11 cellular contexts compared by ENCODE assay signal in the genomic region with DNA sequence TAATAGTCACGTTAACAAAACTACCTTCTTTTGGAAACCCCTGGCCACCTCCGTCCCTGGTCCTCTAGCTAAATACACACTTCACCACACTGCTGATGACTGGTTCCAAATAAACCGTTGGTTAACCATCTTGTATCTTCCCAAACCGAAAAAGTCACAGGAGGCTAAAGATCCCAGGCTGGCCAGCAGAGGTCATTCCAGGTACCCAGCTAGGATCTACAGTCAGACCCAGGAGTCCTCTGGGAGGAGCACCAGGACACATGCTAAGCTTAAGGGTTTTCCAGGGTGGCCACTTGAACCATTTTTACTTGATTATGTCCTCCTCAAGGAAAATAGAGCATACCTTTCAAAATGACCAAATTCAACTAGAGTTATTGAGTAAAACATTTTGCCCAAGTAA.
DNase-seq lines count a peak whose midpoint lies in the region; ATAC-seq, FAIRE-seq and TF ChIP-seq lines count a peak whose summit lies in the region.
"Had no signal": no experiment of that assay in that cellular context is flagged by ENCODE, and none has a peak within 500 bp of the region (broad histone marks: within the 10 kb centered on the region; RNA-seq: fewer than 3 reads in every experiment).

No MANE protein-coding gene starts in this region.

- dilution Hi-C loops in mammary epithelial cell (cut with HindIII; ENCODE audit: low sequenced_read_pairs), result loop anchor here (5.0 kb wide), 2 partner anchors 57 to 93 kb away; no protein-coding TSS in a partner anchor

- no peak for ATAC-seq in GM21381 (IDR thresholded peaks at IDR 0.05; ENCODE audit: unreplicated experiment)

- TSS peak; percentile 0 for BruUV-seq in mammary epithelial cell (replicated peaks; lab: Mats Ljungman, UMichigan)

- no peaks in the 10 kb centered on the region for H3K4me1 Mint-ChIP-seq in neural progenitor cell
- H3K4me1 Mint-ChIP-seq: brain had no signal

- no peak overlapping the region for H2AFZ ChIP-seq in mammary epithelial cell (ENCODE audit: low read depth, low read length)
- no peak overlapping the region for H2AFZ ChIP-seq in neural progenitor cell (replicated peaks)

- H3K4me3 ChIP-seq in DOHH2 (ENCODE audit: low read length) (peak overlapping the region; percentile 34), mammary epithelial cell (replicated peaks in 1 of 3; ENCODE audit: insufficient read depth in 1 of 3, low read depth in 2 of 3, low read length in 3 of 3) (no peak overlapping the region), neural progenitor cell (no peak overlapping the region), coronary artery (no peak overlapping the region)

- H3K27ac ChIP-seq in DOHH2 (ENCODE audit: low read depth, low read length) (peak overlapping the region; percentile 93), mammary epithelial cell (ENCODE audit: insufficient read depth, low read depth, low read length) (no peak overlapping the region), neural progenitor cell (no peak overlapping the region), caudate nucleus (ENCODE audit: low read depth, low read length) (no peak overlapping the region), coronary artery (no peak overlapping the region)

- peaks cover 98% of the 10 kb centered on the region for H3K36me3 ChIP-seq in DOHH2 (ENCODE audit: control insufficient read depth, low read length)
- peaks cover 46% of the 10 kb centered on the region for H3K36me3 ChIP-seq in mammary epithelial cell (ENCODE audit: insufficient read depth, low read length)
- no peaks in the 10 kb centered on the region for H3K36me3 ChIP-seq in neural progenitor cell

- CTCF ChIA-PET in mammary epithelial cell (lab: Charles Lee; ENCODE audit: low non-redundant PET), result no interaction called here

- H3K9me2 ChIP-seq in DOHH2 (replicated peaks; ENCODE audit: control insufficient read depth, low read length), result no peaks in the 10 kb centered on the region

- H3K4me2 ChIP-seq in DOHH2 (ENCODE audit: low read length) (peak overlapping the region; percentile 49), mammary epithelial cell (ENCODE audit: insufficient read depth, low read depth, low read length) (no peak overlapping the region), neural progenitor cell (no peak overlapping the region)

- peaks cover 57% of the 10 kb centered on the region for H3F3A ChIP-seq in DOHH2 (ENCODE audit: control insufficient read depth, insufficient read depth)
- no peaks in the 10 kb centered on the region for H3F3A ChIP-seq in neural progenitor cell (ENCODE audit: low read depth)

- no peaks in the 10 kb centered on the region for H3K27me3 ChIP-seq in DOHH2 (ENCODE audit: control insufficient read depth, low read length)
- no peaks in the 10 kb centered on the region for H3K27me3 ChIP-seq in mammary epithelial cell (ENCODE audit: insufficient read depth, low read length)
- no peaks in the 10 kb centered on the region for H3K27me3 ChIP-seq in neural progenitor cell

- H3K4me1 ChIP-seq in DOHH2 (ENCODE audit: control insufficient read depth, low read length), result peaks cover 96% of the 10 kb centered on the region
- H3K4me1 ChIP-seq in mammary epithelial cell (ENCODE audit: insufficient read depth, low read length), result peaks cover 32% of the 10 kb centered on the region
- no peaks in the 10 kb centered on the region for H3K4me1 ChIP-seq in neural progenitor cell

- peaks cover 1% of the 10 kb centered on the region for H3K36me3 Mint-ChIP-seq in neural progenitor cell
- H3K36me3 Mint-ChIP-seq: brain had no signal

- 87% methylated on average over 4 of the region's 4 CpGs for WGBS in mammary epithelial cell (ENCODE audit: low coverage, missing lambda C conversion rate)

- H3K9me3 ChIP-seq in DOHH2 (ENCODE audit: control insufficient read depth, insufficient read depth, low read length) (no peaks in the 10 kb centered on the region), mammary epithelial cell (replicated peaks; ENCODE audit: insufficient read depth, low read length) (no peaks in the 10 kb centered on the region), neural progenitor cell (ENCODE audit: low read depth) (no peaks in the 10 kb centered on the region)

- no peak overlapping the region for H3K27ac Mint-ChIP-seq in neural progenitor cell
- H3K27ac Mint-ChIP-seq: brain had no signal

- intact Hi-C loops in mammary epithelial cell (cut with micrococcal nuclease), result loop anchor here (1.0 kb wide), 1 partner anchor 146 kb away; no protein-coding TSS in a partner anchor

- no peak for DNase-seq in mammary epithelial cell
- DNase-seq in neural progenitor cell (ENCODE audit: low spot score), result no peak
- no peak for DNase-seq in HTR-8/SVneo (ENCODE audit: insufficient read length, low spot score)
- no peak for DNase-seq in caudate nucleus (lab: John Stamatoyannopoulos, UW)
- no peak for DNase-seq in coronary artery (ENCODE audit: low spot score)
- DNase-seq: GDM1, T1000 had no signal

- no peak for FAIRE-seq in HTR-8/SVneo (lab: Jason Lieb, UNC)

- H3K9ac ChIP-seq in mammary epithelial cell (ENCODE audit: insufficient read depth, low read length) (no peak overlapping the region), neural progenitor cell (no peak overlapping the region)

- H3K27me3 Mint-ChIP-seq in neural progenitor cell (ENCODE audit: insufficient read depth, low read depth), result peaks cover 7% of the 10 kb centered on the region

- H3K4me3 Mint-ChIP-seq in neural progenitor cell, result no peak overlapping the region
- H3K4me3 Mint-ChIP-seq: brain had no signal

- in situ Hi-C loops in mammary epithelial cell (cut with MboI; ENCODE audit: low sequenced_read_pairs in 2 of 2), result loop anchor here in 1 of 2 donors (25.0 kb wide), 1 partner anchor 322 kb away; no protein-coding TSS in a partner anchor

- TF ChIP-seq CTCF in DOHH2 (IDR thresholded peaks at IDR 0.05; ENCODE audit: low read depth, low read length, poor library complexity, severe bottlenecking), result peak; percentile 22
- peak; percentile 41 for TF ChIP-seq CTCF in LNCAP (IDR thresholded peaks at IDR 0.05)
- TF ChIP-seq CTCF in mammary epithelial cell (conservative IDR thresholded peaks at IDR 0.05 in 1 of 2, IDR thresholded peaks at IDR 0.05 in 1 of 2; ENCODE audit: extremely low read depth in 1 of 2, insufficient read depth in 1 of 2, low read depth in 1 of 2, low read length in 2 of 2), result peak in 1 of 2 donors; percentile 46
- TF ChIP-seq CTCF in neural progenitor cell (IDR thresholded peaks at IDR 0.05), result peak; percentile 22
- TF ChIP-seq CTCF in coronary artery (IDR thresholded peaks at IDR 0.05), result no peak

- no peaks in the 10 kb centered on the region for H3K9me3 Mint-ChIP-seq in neural progenitor cell
- H3K9me3 Mint-ChIP-seq: brain had no signal

- H4K20me1 ChIP-seq in DOHH2 (ENCODE audit: control insufficient read depth, insufficient read depth, low read depth, low read length) (peaks cover 8% of the 10 kb centered on the region; the same call in 1 of the 2 replicates), mammary epithelial cell (ENCODE audit: insufficient read depth, low read length) (no peaks in the 10 kb centered on the region), neural progenitor cell (ENCODE audit: low read depth) (no peaks in the 10 kb centered on the region)

- H3K79me2 ChIP-seq in DOHH2 (ENCODE audit: control insufficient read depth, low read length) (peaks cover 98% of the 10 kb centered on the region), mammary epithelial cell (ENCODE audit: insufficient read depth, low read length) (peaks cover 88% of the 10 kb centered on the region), neural progenitor cell (ENCODE audit: low read depth) (no peaks in the 10 kb centered on the region)
